14 cellular contexts compared by ENCODE assay signal in the genomic region with DNA sequence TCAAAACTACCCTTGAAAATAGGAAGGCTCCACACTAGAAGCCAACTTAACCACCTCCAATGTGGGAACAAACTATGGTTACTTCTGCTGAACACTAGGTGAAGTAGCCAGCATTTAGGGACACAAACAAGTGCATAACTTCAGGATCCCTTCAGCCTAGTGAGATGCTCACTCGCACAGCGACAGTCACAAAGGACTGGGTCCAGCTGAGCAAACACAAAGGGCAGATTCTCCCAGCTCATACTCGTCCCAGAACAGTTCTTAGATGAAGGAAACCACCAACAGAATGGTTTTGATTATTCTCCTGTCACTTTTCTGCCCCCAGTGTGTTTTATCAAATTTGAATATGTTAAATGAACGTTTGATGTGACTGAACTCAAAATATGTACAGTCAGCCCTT.
"Had no signal": no experiment of that assay in that cellular context is flagged by ENCODE, and none has a peak within 500 bp of the region (broad histone marks: within the 10 kb centered on the region; RNA-seq: fewer than 3 reads in every experiment).

No MANE protein-coding gene starts in this region.

- H3K4me3 ChIP-seq: coronary artery had no signal

- H3K27ac ChIP-seq: coronary artery, epithelial cell of prostate had no signal

- FAIRE-seq: TTC549 had no signal

- ATAC-seq: effector memory CD8-positive, alpha-beta T cell; left lobe of liver had no signal

- DNase-seq: activated CD4-positive, alpha-beta T cell treated with anti-CD3 and anti-CD28 coated beads, Interleukin-2, amount 10 ng/mL, durations not matched to agents 7 days and 5 days; activated CD4-positive, CD25-positive, alpha-beta regulatory T cell; activated naive CD4-positive, alpha-beta T cell treated with anti-CD3 and anti-CD28 coated beads, Interleukin-2, amount 10 ng/mL, durations not matched to agents 7 days and 5 days; activated T-cell treated with anti-CD3 and anti-CD28 coated beads for 4 hours; central memory CD4-positive, alpha-beta T cell; effector memory CD8-positive, alpha-beta T cell; immature natural killer cell; stimulated activated CD4-positive, alpha-beta T cell treated with anti-CD3 and anti-CD28 coated beads, Interleukin-15, amount 100 ng/mL, for 24 hours; stimulated activated CD4-positive, alpha-beta T cell treated with anti-CD3 and anti-CD28 coated beads, Interleukin-4, amount 100 ng/mL, for 24 hours; T-helper 2 cell had no signal
